18 cellular contexts compared by ENCODE assay signal in the genomic region with DNA sequence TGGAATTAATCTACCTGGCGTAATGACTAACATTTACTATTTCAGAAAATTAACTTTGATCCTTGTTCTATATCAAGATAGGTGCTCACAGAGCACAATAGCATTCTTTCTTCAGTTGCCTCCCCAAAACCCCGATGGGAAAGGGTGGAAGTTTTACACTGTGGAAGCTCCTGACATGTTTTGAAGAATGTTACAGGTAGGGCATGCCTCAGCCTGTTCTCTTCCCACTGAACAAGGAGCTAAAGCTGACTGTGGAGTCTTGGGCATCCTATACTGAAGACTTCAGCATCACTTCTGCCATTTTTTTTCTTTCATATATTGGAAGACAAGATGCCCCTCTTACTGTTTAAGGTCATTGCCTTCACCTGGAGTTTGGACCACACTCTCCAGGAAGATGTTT.
DNase-seq lines count a peak whose midpoint lies in the region; ATAC-seq and TF ChIP-seq lines count a peak whose summit lies in the region.
"Had no signal": no experiment of that assay in that cellular context is flagged by ENCODE, and none has a peak within 500 bp of the region (broad histone marks: within the 10 kb centered on the region; RNA-seq: fewer than 3 reads in every experiment).

No MANE protein-coding gene starts in this region.

- CTCF ChIA-PET in Caco-2 (lab: Charles Lee) = no interaction called here
- CTCF ChIA-PET in activated naive CD4-positive, alpha-beta T cell treated with anti-CD3 and anti-CD28 coated beads for 36 hours (lab: Charles Lee) = no interaction called here

- TF ChIP-seq POLR2A in right lobe of liver (IDR thresholded peaks at IDR 0.05) = no peak

- no peaks in the 10 kb centered on the region for H3K27me3 Mint-ChIP-seq in Caco-2 (ENCODE audit: insufficient read depth, unreplicated experiment)
- no peaks in the 10 kb centered on the region for H3K27me3 Mint-ChIP-seq in activated naive CD4-positive, alpha-beta T cell treated with anti-CD3 and anti-CD28 coated beads for 36 hours (ENCODE audit: low read depth)
- H3K27me3 Mint-ChIP-seq: CD4-positive, alpha-beta T cell had no signal

- BruUV-seq in Caco-2 (replicated peaks; lab: Mats Ljungman, UMichigan) = no TSS peak

- peaks cover 22% of the 10 kb centered on the region for H3K4me1 ChIP-seq in Caco-2
- peaks cover 35% of the 10 kb centered on the region for H3K4me1 ChIP-seq in RWPE2 (ENCODE audit: insufficient read depth, poor library complexity, severe bottlenecking)
- H3K4me1 ChIP-seq in foreskin keratinocyte = peaks cover 39% of the 10 kb centered on the region
- H3K4me1 ChIP-seq in right lobe of liver = no peaks in the 10 kb centered on the region

- H3K27ac Mint-ChIP-seq in Caco-2 (ENCODE audit: unreplicated experiment) = peak overlapping the region; percentile 33
- H3K27ac Mint-ChIP-seq in activated naive CD4-positive, alpha-beta T cell treated with anti-CD3 and anti-CD28 coated beads for 36 hours = no peak overlapping the region
- H3K27ac Mint-ChIP-seq: CD4-positive, alpha-beta T cell; GM23338; HFFc6; IgD-negative memory B cell had no signal

- H3K36me3 ChIP-seq in Caco-2 (ENCODE audit: control insufficient read depth, insufficient read depth, low read length) (no peaks in the 10 kb centered on the region), RWPE2 (ENCODE audit: low read depth) (no peaks in the 10 kb centered on the region), right lobe of liver (no peaks in the 10 kb centered on the region), WERI-Rb-1 (no peaks in the 10 kb centered on the region)

- H3K9me3 ChIP-seq in Caco-2 = no peaks in the 10 kb centered on the region
- H3K9me3 ChIP-seq in RWPE2 (ENCODE audit: severe bottlenecking) = no peaks in the 10 kb centered on the region
- no peaks in the 10 kb centered on the region for H3K9me3 ChIP-seq in right lobe of liver
- H3K9me3 ChIP-seq in WERI-Rb-1 (ENCODE audit: severe bottlenecking) = no peaks in the 10 kb centered on the region

- H3K9me3 Mint-ChIP-seq in Caco-2 (ENCODE audit: unreplicated experiment) = peaks cover 6% of the 10 kb centered on the region
- H3K9me3 Mint-ChIP-seq in activated naive CD4-positive, alpha-beta T cell treated with anti-CD3 and anti-CD28 coated beads for 36 hours = no peaks in the 10 kb centered on the region
- H3K9me3 Mint-ChIP-seq: CD4-positive, alpha-beta T cell; GM23338; HFFc6; IgD-negative memory B cell had no signal

- intact Hi-C loops in Caco-2 (cut with micrococcal nuclease; ENCODE audit: unreplicated experiment) = no loop called here
- intact Hi-C loops in activated naive CD4-positive, alpha-beta T cell treated with anti-CD3 and anti-CD28 coated beads for 36 hours (cut with micrococcal nuclease) = no loop called here
- intact Hi-C loops in right lobe of liver (cut with DNase I) = no loop called here

- no peak overlapping the region for H3K4me3 ChIP-seq in Caco-2 (ENCODE audit: low read depth, low read length)
- H3K4me3 ChIP-seq in RWPE2 (ENCODE audit: severe bottlenecking) = no peak overlapping the region
- no peak overlapping the region for H3K4me3 ChIP-seq in right lobe of liver
- no peak overlapping the region for H3K4me3 ChIP-seq in WERI-Rb-1 (ENCODE audit: low read depth, low read length)
- H3K4me3 ChIP-seq: GM23338 had no signal

- peaks cover 11% of the 10 kb centered on the region for H3K4me1 Mint-ChIP-seq in Caco-2 (ENCODE audit: low read depth, unreplicated experiment)
- H3K4me1 Mint-ChIP-seq in activated naive CD4-positive, alpha-beta T cell treated with anti-CD3 and anti-CD28 coated beads for 36 hours (ENCODE audit: low read depth) = peaks cover 18% of the 10 kb centered on the region
- H3K4me1 Mint-ChIP-seq: IgD-negative memory B cell had no signal

- H3K36me3 Mint-ChIP-seq in Caco-2 (ENCODE audit: insufficient read depth, unreplicated experiment) = peaks cover 8% of the 10 kb centered on the region
- H3K36me3 Mint-ChIP-seq in activated naive CD4-positive, alpha-beta T cell treated with anti-CD3 and anti-CD28 coated beads for 36 hours (ENCODE audit: low read depth) = no peaks in the 10 kb centered on the region
- H3K36me3 Mint-ChIP-seq: IgD-negative memory B cell had no signal

- ATAC-seq in RWPE2 (ENCODE audit: low read depth) (no peak), foreskin keratinocyte (no peak), right lobe of liver (no peak)
- ATAC-seq: GM23338, HCT116 had no signal

- TF ChIP-seq CTCF in Caco-2 (IDR thresholded peaks at IDR 0.05; ENCODE audit: insufficient read depth in 1 of 2, low read depth in 1 of 2, low read length in 1 of 2, severe bottlenecking in 1 of 2, unreplicated experiment in 1 of 2) (no peak), RWPE2 (IDR thresholded peaks at IDR 0.05; ENCODE audit: poor library complexity, severe bottlenecking) (no peak), foreskin keratinocyte (conservative IDR thresholded peaks at IDR 0.05) (no peak), right lobe of liver (IDR thresholded peaks at IDR 0.05) (no peak), WERI-Rb-1 (IDR thresholded peaks at IDR 0.05; ENCODE audit: low read depth, low read length) (no peak)

- no peak overlapping the region for H3K4me3 Mint-ChIP-seq in Caco-2 (ENCODE audit: unreplicated experiment)
- H3K4me3 Mint-ChIP-seq in activated naive CD4-positive, alpha-beta T cell treated with anti-CD3 and anti-CD28 coated beads for 36 hours = no peak overlapping the region
- H3K4me3 Mint-ChIP-seq: CD4-positive, alpha-beta T cell; GM23338; HFFc6; IgD-negative memory B cell had no signal

- POLR2A ChIA-PET in Caco-2 (lab: Charles Lee) = no interaction called here

- DNase-seq in Caco-2 = no peak
- no peak for DNase-seq in RWPE2 (ENCODE audit: low spot score)
- peak in 1 of 2 donors; percentile 82 for DNase-seq in foreskin keratinocyte
- no peak for DNase-seq in activated naive CD4-positive, alpha-beta T cell treated with anti-CD3 and anti-CD28 coated beads for 36 hours
- DNase-seq in right lobe of liver = no peak
- no peak for DNase-seq in WERI-Rb-1
- DNase-seq: ACHN; AML-193; CD4-positive, alpha-beta T cell; DMS153; DMS79; GDM1; H7; HFFc6 had no signal

- WGBS in right lobe of liver (ENCODE audit: insufficient coverage, low coverage, low lambda C conversion rate, missing lambda C conversion rate) = 54% methylated on average over 2 of the region's 2 CpGs

- no peaks in the 10 kb centered on the region for H3K27me3 ChIP-seq in Caco-2 (replicated peaks; ENCODE audit: control insufficient read depth, insufficient read depth, low read length)
- no peaks in the 10 kb centered on the region for H3K27me3 ChIP-seq in RWPE2 (ENCODE audit: insufficient read depth, poor library complexity, severe bottlenecking)
- H3K27me3 ChIP-seq in foreskin keratinocyte = no peaks in the 10 kb centered on the region
- H3K27me3 ChIP-seq in right lobe of liver = no peaks in the 10 kb centered on the region
- H3K27me3 ChIP-seq in WERI-Rb-1 (ENCODE audit: insufficient read depth, low read depth, severe bottlenecking) = no peaks in the 10 kb centered on the region

- H3K27ac ChIP-seq in RWPE2 (ENCODE audit: poor library complexity, severe bottlenecking) (peak overlapping the region; percentile 100), foreskin keratinocyte (peak overlapping the region; percentile 83), right lobe of liver (no peak overlapping the region), WERI-Rb-1 (no peak overlapping the region)
- H3K27ac ChIP-seq: C4-2B had no signal

Comparison
In these comparisons a context has a peak if more than half of its experiments do, and no peak if none do; other contexts are left out.
1. H3K27ac ChIP-seq: peak in RWPE2 (single experiment) and foreskin keratinocyte (single experiment); none in right lobe of liver (0 of 3) and WERI-Rb-1 (single experiment).